8 cellular contexts compared by ENCODE assay signal in the genomic region with DNA sequence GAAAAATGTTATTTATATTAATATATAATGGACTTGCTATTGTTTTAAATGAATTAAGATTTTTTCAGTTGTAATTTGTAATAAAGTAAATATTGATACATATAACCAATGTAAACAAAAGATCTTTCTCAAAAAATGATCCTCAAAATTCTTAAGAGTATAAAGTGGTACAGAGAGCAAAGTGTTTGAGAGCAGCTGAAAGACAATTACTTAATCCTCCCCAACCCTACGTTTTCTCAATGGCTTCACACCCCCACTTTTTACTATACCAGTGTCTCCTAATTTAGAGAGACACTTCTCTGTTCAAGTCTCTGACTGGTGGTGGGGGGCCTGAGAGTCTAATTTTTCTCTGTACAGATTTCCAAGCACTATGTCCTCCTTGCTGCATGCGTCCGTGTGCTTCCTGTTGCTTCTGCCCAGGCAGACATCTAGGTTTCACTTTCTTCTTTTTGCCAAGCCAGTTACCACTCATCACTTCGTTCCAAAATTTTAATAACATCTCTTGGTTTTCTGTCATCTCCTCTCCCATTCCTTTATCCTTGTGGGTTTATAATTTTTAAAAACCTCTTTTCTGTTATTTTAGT.
DNase-seq lines count a peak whose midpoint lies in the region; ATAC-seq, FAIRE-seq and TF ChIP-seq lines count a peak whose summit lies in the region.

No MANE protein-coding gene starts in this region.

- no peak for TF ChIP-seq RAD21 in GM12878 (IDR thresholded peaks at IDR 0.05; ENCODE audit: insufficient read depth, low read depth, low read length)

- in situ Hi-C loops in GM12878 (cut with MboI) = no loop called here

- TF ChIP-seq CTCF in DOHH2 (IDR thresholded peaks at IDR 0.05; ENCODE audit: low read depth, low read length, poor library complexity, severe bottlenecking) = no peak
- TF ChIP-seq CTCF in GM12878 (IDR thresholded peaks at IDR 0.05 in 2 of 3, conservative IDR thresholded peaks at IDR 0.05 in 1 of 3; ENCODE audit: control insufficient read depth in 2 of 3, extremely low read depth in 1 of 3, insufficient read depth in 1 of 3, low read depth in 3 of 3, low read length in 3 of 3) = no peak

- H3K9me2 ChIP-seq in DOHH2 (replicated peaks; ENCODE audit: control insufficient read depth, low read length) = no peaks in the 10 kb centered on the region

- ATAC-seq in GM21367 (IDR thresholded peaks at IDR 0.05; ENCODE audit: unreplicated experiment) (peak; percentile 79), HG03571 (IDR thresholded peaks at IDR 0.05; ENCODE audit: unreplicated experiment) (peak; percentile 84), GM12878 (peak; percentile 78)

- SMC1A ChIA-PET in GM12878 (lab: Charles Lee; ENCODE audit: uncharacterized antibody, unreplicated experiment) = no interaction called here

- FAIRE-seq in GM12878 (lab: Jason Lieb, UNC) = no peak

- CTCF ChIA-PET in GM12878 (lab: Yijun Ruan, JAX) = interaction anchor here (0.5 to 1.3 kb wide), 2 partner anchors 17 to 19 kb away, joined by 3 read pairs; no protein-coding TSS in a partner anchor

- RAD21 ChIA-PET in GM12878 (lab: Charles Lee; ENCODE audit: unreplicated experiment) = no interaction called here

- H3K4me1 ChIP-seq in DOHH2 (ENCODE audit: control insufficient read depth, low read length) (peaks cover 3% of the 10 kb centered on the region; the same call in 1 of the 2 replicates), GM12878 (ENCODE audit: control insufficient read depth, insufficient read depth, low read length) (no peaks in the 10 kb centered on the region)

- POLR2A ChIA-PET in GM12878 (lab: Charles Lee) = no interaction called here

- WGBS in GM12878 (ENCODE audit: insufficient coverage, insufficient replicate concordance, low lambda C conversion rate, missing lambda C conversion rate) = 2% methylated on average over 4 of the region's 4 CpGs

- H2AFZ ChIP-seq in GM12878 (ENCODE audit: control insufficient read depth, low read depth, low read length) = peak overlapping the region; percentile 2

- no peak for TF ChIP-seq EP300 in GM12878 (IDR thresholded peaks at IDR 0.05; ENCODE audit: borderline replicate concordance in 1 of 2, control insufficient read depth in 1 of 2, low read depth in 2 of 2, low read length in 2 of 2)

- BruUV-seq in GM12878 (replicated peaks; lab: Mats Ljungman, UMichigan) = no TSS peak

- H3F3A ChIP-seq in DOHH2 (ENCODE audit: control insufficient read depth, insufficient read depth) = no peaks in the 10 kb centered on the region

- DNase-seq in GM12878 (ENCODE audit: low read depth, low spot score) (no peak), posterior vena cava (ENCODE audit: low spot score) (no peak), cerebellum (ENCODE audit: low spot score) (no peak), NCI-H2171 (lab: John Stamatoyannopoulos, UW) (no peak)
- DNase-seq in activated CD4-positive, alpha-beta T cell treated with anti-CD3 and anti-CD28 coated beads for 1 hour = no peak

- H3K79me2 ChIP-seq in DOHH2 (ENCODE audit: control insufficient read depth, low read length) (no peaks in the 10 kb centered on the region), GM12878 (ENCODE audit: control insufficient read depth, insufficient read depth, low read length) (no peaks in the 10 kb centered on the region)

- peak overlapping the region; percentile 29; the same call in 1 of the 2 replicates for H3K4me2 ChIP-seq in DOHH2 (ENCODE audit: low read length)
- peak overlapping the region; percentile 12; the same call in 1 of the 2 replicates for H3K4me2 ChIP-seq in GM12878 (ENCODE audit: control insufficient read depth, insufficient read depth)

- TF ChIP-seq POLR2A in GM12878 (IDR thresholded peaks at IDR 0.05; ENCODE audit: low read depth, low read length) = no peak

- H3K27me3 ChIP-seq in DOHH2 (ENCODE audit: control insufficient read depth, low read length) = no peaks in the 10 kb centered on the region
- no peaks in the 10 kb centered on the region for H3K27me3 ChIP-seq in GM12878 (replicated peaks in 1 of 2; ENCODE audit: control insufficient read depth in 2 of 2, insufficient read depth in 2 of 2, low read length in 1 of 2)

- H4K20me1 ChIP-seq in DOHH2 (ENCODE audit: control insufficient read depth, insufficient read depth, low read depth, low read length) = no peaks in the 10 kb centered on the region
- no peaks in the 10 kb centered on the region for H4K20me1 ChIP-seq in GM12878 (ENCODE audit: control insufficient read depth, insufficient read depth)

- H3K9ac ChIP-seq in GM12878 (ENCODE audit: control insufficient read depth, insufficient read depth, low read length) = no peak overlapping the region

- intact Hi-C loops in GM12878 (cut with micrococcal nuclease; ENCODE audit: unreplicated experiment) = no loop called here
- intact Hi-C loops in posterior vena cava (cut with DNase I) = no loop called here

- H3K9me3 ChIP-seq in DOHH2 (ENCODE audit: control insufficient read depth, insufficient read depth, low read length) (no peaks in the 10 kb centered on the region), GM12878 (replicated peaks; ENCODE audit: control insufficient read depth, insufficient read depth, low read length) (no peaks in the 10 kb centered on the region)

- H3K36me3 ChIP-seq in DOHH2 (ENCODE audit: control insufficient read depth, low read length) (no peaks in the 10 kb centered on the region), GM12878 (ENCODE audit: control insufficient read depth in 2 of 2, insufficient read depth in 2 of 2, low read length in 1 of 2) (no peaks in the 10 kb centered on the region)

- no peak overlapping the region for H3K4me3 ChIP-seq in DOHH2 (ENCODE audit: low read length)
- peak overlapping the region; percentile 40; the same call in 1 of the 2 replicates for H3K4me3 ChIP-seq in GM12878

- H3K27ac ChIP-seq in DOHH2 (ENCODE audit: low read depth, low read length) (no peak overlapping the region), GM12878 (ENCODE audit: control insufficient read depth, insufficient read depth) (no peak overlapping the region)

TF ChIP-seq in GM12878, 131 proteins besides CTCF, POLR2A, EP300 and RAD21 (continues in another document):
- no peak for TF ChIP-seq TCF7 (IDR thresholded peaks at IDR 0.05; ENCODE audit: borderline replicate concordance)
- TF ChIP-seq SMAD5 (IDR thresholded peaks at IDR 0.05; ENCODE audit: low read depth) = no peak
- TF ChIP-seq TCF3 (IDR thresholded peaks at IDR 0.05; ENCODE audit: borderline replicate concordance, insufficient read depth, low read depth, low read length) = no peak
- no peak for TF ChIP-seq FOS (IDR thresholded peaks at IDR 0.05; ENCODE audit: borderline replicate concordance, extremely low read depth, insufficient read length)
- TF ChIP-seq MEF2A (IDR thresholded peaks at IDR 0.05; ENCODE audit: insufficient read depth, low read depth, low read length) = no peak
- no peak for TF ChIP-seq SREBF2 (IDR thresholded peaks at IDR 0.05; ENCODE audit: low read length)
- TF ChIP-seq, protein P1, sequence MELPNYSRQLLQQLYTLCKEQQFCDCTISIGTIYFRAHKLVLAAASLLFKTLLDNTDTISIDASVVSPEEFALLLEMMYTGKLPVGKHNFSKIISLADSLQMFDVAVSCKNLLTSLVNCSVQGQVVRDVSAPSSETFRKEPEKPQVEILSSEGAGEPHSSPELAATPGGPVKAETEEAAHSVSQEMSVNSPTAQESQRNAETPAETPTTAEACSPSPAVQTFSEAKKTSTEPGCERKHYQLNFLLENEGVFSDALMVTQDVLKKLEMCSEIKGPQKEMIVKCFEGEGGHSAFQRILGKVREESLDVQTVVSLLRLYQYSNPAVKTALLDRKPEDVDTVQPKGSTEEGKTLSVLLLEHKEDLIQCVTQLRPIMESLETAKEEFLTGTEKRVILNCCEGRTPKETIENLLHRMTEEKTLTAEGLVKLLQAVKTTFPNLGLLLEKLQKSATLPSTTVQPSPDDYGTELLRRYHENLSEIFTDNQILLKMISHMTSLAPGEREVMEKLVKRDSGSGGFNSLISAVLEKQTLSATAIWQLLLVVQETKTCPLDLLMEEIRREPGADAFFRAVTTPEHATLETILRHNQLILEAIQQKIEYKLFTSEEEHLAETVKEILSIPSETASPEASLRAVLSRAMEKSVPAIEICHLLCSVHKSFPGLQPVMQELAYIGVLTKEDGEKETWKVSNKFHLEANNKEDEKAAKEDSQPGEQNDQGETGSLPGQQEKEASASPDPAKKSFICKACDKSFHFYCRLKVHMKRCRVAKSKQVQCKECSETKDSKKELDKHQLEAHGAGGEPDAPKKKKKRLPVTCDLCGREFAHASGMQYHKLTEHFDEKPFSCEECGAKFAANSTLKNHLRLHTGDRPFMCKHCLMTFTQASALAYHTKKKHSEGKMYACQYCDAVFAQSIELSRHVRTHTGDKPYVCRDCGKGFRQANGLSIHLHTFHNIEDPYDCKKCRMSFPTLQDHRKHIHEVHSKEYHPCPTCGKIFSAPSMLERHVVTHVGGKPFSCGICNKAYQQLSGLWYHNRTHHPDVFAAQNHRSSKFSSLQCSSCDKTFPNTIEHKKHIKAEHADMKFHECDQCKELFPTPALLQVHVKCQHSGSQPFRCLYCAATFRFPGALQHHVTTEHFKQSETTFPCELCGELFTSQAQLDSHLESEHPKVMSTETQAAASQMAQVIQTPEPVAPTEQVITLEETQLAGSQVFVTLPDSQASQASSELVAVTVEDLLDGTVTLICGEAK (IDR thresholded peaks at IDR 0.05; ENCODE audit: borderline replicate concordance) = no peak
- no peak for TF ChIP-seq MYC (IDR thresholded peaks at IDR 0.05; ENCODE audit: insufficient read depth, insufficient read length, insufficient replicate concordance, low read length, severe bottlenecking)
- no peak for TF ChIP-seq BMI1 (IDR thresholded peaks at IDR 0.05; ENCODE audit: borderline replicate concordance)
- no peak for TF ChIP-seq NR2C1 (IDR thresholded peaks at IDR 0.05)
- TF ChIP-seq HCFC1 (IDR thresholded peaks at IDR 0.05; ENCODE audit: low read length) = no peak
- TF ChIP-seq, protein P2, sequence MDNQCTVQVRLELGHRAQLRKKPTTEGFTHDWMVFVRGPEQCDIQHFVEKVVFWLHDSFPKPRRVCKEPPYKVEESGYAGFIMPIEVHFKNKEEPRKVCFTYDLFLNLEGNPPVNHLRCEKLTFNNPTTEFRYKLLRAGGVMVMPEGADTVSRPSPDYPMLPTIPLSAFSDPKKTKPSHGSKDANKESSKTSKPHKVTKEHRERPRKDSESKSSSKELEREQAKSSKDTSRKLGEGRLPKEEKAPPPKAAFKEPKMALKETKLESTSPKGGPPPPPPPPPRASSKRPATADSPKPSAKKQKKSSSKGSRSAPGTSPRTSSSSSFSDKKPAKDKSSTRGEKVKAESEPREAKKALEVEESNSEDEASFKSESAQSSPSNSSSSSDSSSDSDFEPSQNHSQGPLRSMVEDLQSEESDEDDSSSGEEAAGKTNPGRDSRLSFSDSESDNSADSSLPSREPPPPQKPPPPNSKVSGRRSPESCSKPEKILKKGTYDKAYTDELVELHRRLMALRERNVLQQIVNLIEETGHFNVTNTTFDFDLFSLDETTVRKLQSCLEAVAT (IDR thresholded peaks at IDR 0.05) = no peak
